9 cellular contexts compared by ENCODE assay signal in genomic region chr9:129964901-129965734, GRCh38.
A peak's percentile ranks its signal among the peaks of the same experiment; 100 is the strongest.
DNase-seq lines count a peak whose midpoint lies in the region; ATAC-seq lines count a peak whose summit lies in the region.
"Had no signal": no experiment of that assay in that cellular context is flagged by ENCODE, and none has a peak within 500 bp of the region (broad histone marks: within the 10 kb centered on the region; RNA-seq: fewer than 3 reads in every experiment).

No MANE protein-coding gene starts in this region.

- peaks cover 71% of the 10 kb centered on the region for H3K36me3 Mint-ChIP-seq in stimulated activated naive CD8-positive, alpha-beta T cell treated with anti-CD3 and anti-CD28 coated beads, Interleukin-15, Interleukin-2, amounts not matched to agents 100 ng/mL and 50 ng/mL, for 24 hours (ENCODE audit: low read depth)

- H3K27ac Mint-ChIP-seq in stimulated activated naive CD8-positive, alpha-beta T cell treated with anti-CD3 and anti-CD28 coated beads, Interleukin-15, Interleukin-2, amounts not matched to agents 100 ng/mL and 50 ng/mL, for 24 hours, result peak overlapping the region; percentile 95

- peaks cover 40% of the 10 kb centered on the region for H3K4me1 ChIP-seq in mucosa of stomach (ENCODE audit: control insufficient read depth, insufficient read depth, low read length)

- ATAC-seq in stimulated activated naive CD8-positive, alpha-beta T cell treated with anti-CD3 and anti-CD28 coated beads, Interleukin-15, Interleukin-2, amounts not matched to agents 100 U/mL and 50 U/mL, for 24 hours, result no peak
- ATAC-seq in HG03159 (IDR thresholded peaks at IDR 0.05; ENCODE audit: unreplicated experiment) (no peak), HG03025 (IDR thresholded peaks at IDR 0.05; ENCODE audit: low FRiP score, unreplicated experiment) (no peak)

- no peaks in the 10 kb centered on the region for H3K9me3 ChIP-seq in mucosa of stomach (ENCODE audit: control insufficient read depth, low read length)

- H3K4me3 ChIP-seq in mucosa of stomach (ENCODE audit: low read length), result no peak overlapping the region

- H3K4me3 Mint-ChIP-seq in stimulated activated naive CD8-positive, alpha-beta T cell treated with anti-CD3 and anti-CD28 coated beads, Interleukin-15, Interleukin-2, amounts not matched to agents 100 ng/mL and 50 ng/mL, for 24 hours, result no peak overlapping the region

- DNase-seq in stimulated activated naive CD8-positive, alpha-beta T cell treated with anti-CD3 and anti-CD28 coated beads, Interleukin-15, Interleukin-2, amounts not matched to agents 100 U/mL and 50 U/mL, for 24 hours, result no peak
- DNase-seq in dermis blood vessel endothelial cell (peak; percentile 47), NCI-H1694 (lab: John Stamatoyannopoulos, UW) (no peak), cerebellar cortex (ENCODE audit: low spot score) (no peak)
- DNase-seq: NCI-H187 had no signal

- H3K9ac ChIP-seq in mucosa of stomach (ENCODE audit: low read length), result peak overlapping the region; percentile 29

- peaks cover 4% of the 10 kb centered on the region for H3K36me3 ChIP-seq in mucosa of stomach (ENCODE audit: control insufficient read depth, insufficient read depth, low read length)

- no peaks in the 10 kb centered on the region for H3K27me3 Mint-ChIP-seq in stimulated activated naive CD8-positive, alpha-beta T cell treated with anti-CD3 and anti-CD28 coated beads, Interleukin-15, Interleukin-2, amounts not matched to agents 100 ng/mL and 50 ng/mL, for 24 hours

- no peaks in the 10 kb centered on the region for H3K27me3 ChIP-seq in mucosa of stomach (ENCODE audit: control insufficient read depth, insufficient read depth, low read length)

- H3K9me3 Mint-ChIP-seq in stimulated activated naive CD8-positive, alpha-beta T cell treated with anti-CD3 and anti-CD28 coated beads, Interleukin-15, Interleukin-2, amounts not matched to agents 100 ng/mL and 50 ng/mL, for 24 hours, result no peaks in the 10 kb centered on the region

- peaks cover 91% of the 10 kb centered on the region for H3K4me1 Mint-ChIP-seq in stimulated activated naive CD8-positive, alpha-beta T cell treated with anti-CD3 and anti-CD28 coated beads, Interleukin-15, Interleukin-2, amounts not matched to agents 100 ng/mL and 50 ng/mL, for 24 hours (ENCODE audit: low read depth)
